Comparison of ENCODE assay signal across 26 cellular contexts in the genomic region with DNA sequence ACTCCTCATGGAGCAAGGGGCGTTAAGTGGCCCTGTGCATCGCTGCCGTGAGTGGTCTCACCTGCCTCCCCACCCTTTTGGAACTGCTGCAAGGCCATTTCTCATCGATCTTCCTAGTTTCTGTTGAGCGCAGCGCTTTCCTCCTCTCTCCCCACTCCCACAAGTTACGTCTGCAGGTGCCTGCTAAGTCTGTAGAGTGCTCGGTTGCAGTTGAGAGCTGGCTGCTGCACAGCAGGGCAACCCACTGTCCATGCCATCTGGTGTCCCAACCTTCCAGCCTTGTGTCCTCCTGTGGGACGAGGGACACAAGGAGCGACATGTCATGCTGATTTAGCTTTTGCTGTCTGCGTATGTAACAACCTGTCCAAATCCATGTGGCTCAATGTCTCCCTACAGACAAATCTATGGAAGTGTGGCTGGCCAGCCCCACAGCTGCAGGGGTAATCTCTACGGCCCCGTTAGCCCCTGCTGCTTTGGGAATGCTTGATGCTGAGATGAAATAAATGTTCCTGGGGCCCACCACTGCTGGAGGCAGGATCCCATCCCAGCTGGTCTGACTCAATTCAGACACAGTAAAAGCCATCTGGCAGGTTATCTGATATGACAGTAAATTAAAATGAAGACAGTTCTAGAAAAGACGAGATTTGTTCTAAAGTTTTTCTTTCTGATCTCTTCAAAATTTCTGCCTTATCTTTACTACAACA.
DNase-seq lines count a peak whose midpoint lies in the region; ATAC-seq, FAIRE-seq and TF ChIP-seq lines count a peak whose summit lies in the region.
"Had no signal": no experiment of that assay in that cellular context is flagged by ENCODE, and none has a peak within 500 bp of the region (broad histone marks: within the 10 kb centered on the region; RNA-seq: fewer than 3 reads in every experiment).

No MANE protein-coding gene starts in this region.

- H3K4me1 ChIP-seq in HUES64 (ENCODE audit: insufficient read depth, low read length) = peaks cover 15% of the 10 kb centered on the region; the same call in 1 of the 2 replicates

- no peak for TF ChIP-seq CTCF in WERI-Rb-1 (IDR thresholded peaks at IDR 0.05; ENCODE audit: low read depth, low read length)

- no peak overlapping the region for H3K27ac Mint-ChIP-seq in effector memory CD8-positive, alpha-beta T cell
- H3K27ac Mint-ChIP-seq: HFFc6 had no signal

- H3K27ac ChIP-seq in HUES64 (ENCODE audit: low read depth, low read length) (peak overlapping the region; percentile 4; the same call in 1 of the 2 replicates), WERI-Rb-1 (peak overlapping the region; percentile 39)
- H3K27ac ChIP-seq: BLaER1 treated with 17β-estradiol and CSF1 and Interleukin-3, amounts not matched to agents 10 nM and 100 nM; brain microvascular endothelial cell; PC-9; sigmoid colon; thoracic aorta had no signal

- H3K36me3 ChIP-seq in HUES64 (ENCODE audit: insufficient read depth, low read length) = no peaks in the 10 kb centered on the region
- no peaks in the 10 kb centered on the region for H3K36me3 ChIP-seq in WERI-Rb-1
- H3K36me3 ChIP-seq: BLaER1 treated with 17β-estradiol and CSF1 and Interleukin-3, amounts not matched to agents 10 nM and 100 nM; brain microvascular endothelial cell; sigmoid colon; thoracic aorta had no signal

- no peak for ATAC-seq in effector memory CD8-positive, alpha-beta T cell (replicated peaks)
- ATAC-seq: stimulated activated naive CD8-positive, alpha-beta T cell treated with anti-CD3 and anti-CD28 coated beads, Interleukin-15, Interleukin-2, amounts not matched to agents 100 U/mL and 50 U/mL, for 24 hours; T-cell had no signal

- no peak for TF ChIP-seq POLR2A in GM12892 (IDR thresholded peaks at IDR 0.05; ENCODE audit: low read depth, low read length)

- no peaks in the 10 kb centered on the region for H3K36me3 Mint-ChIP-seq in effector memory CD8-positive, alpha-beta T cell (ENCODE audit: insufficient read depth)
- H3K36me3 Mint-ChIP-seq: T-cell had no signal

- DNase-seq in DMS 273 treated with DMSO at 0.1 percent for 48 hours (lab: John Stamatoyannopoulos, UW) = peak; percentile 52
- peak; percentile 54 for DNase-seq in WERI-Rb-1
- peak; percentile 66 for DNase-seq in left kidney (ENCODE audit: low read depth, low spot score)
- DNase-seq in effector memory CD8-positive, alpha-beta T cell = no peak
- no peak for DNase-seq in GM03348 (ENCODE audit: low spot score)
- DNase-seq in NCI-H774 (lab: John Stamatoyannopoulos, UW) = no peak
- DNase-seq in GM12892 (ENCODE audit: insufficient read length) = no peak
- DNase-seq: activated CD4-positive, alpha-beta T cell treated with anti-CD3 and anti-CD28 coated beads for 1 hour; activated gamma-delta T cell; activated T-cell treated with anti-CD3 and anti-CD28 coated beads, Interleukin-2, amount 50 U/mL, for 1 hour; brain microvascular endothelial cell; effector CD4-positive, alpha-beta T cell; foreskin fibroblast; HFFc6; KBM-7; MM.1S; NCI-H1436; PC-9; SHP77 treated with DMSO at 0.1 percent for 48 hours; sigmoid colon; stimulated activated naive CD8-positive, alpha-beta T cell treated with anti-CD3 and anti-CD28 coated beads, Interleukin-15, Interleukin-2, amounts not matched to agents 100 U/mL and 50 U/mL, for 24 hours; T-cell had no signal

- H3K9me3 Mint-ChIP-seq in effector memory CD8-positive, alpha-beta T cell = no peaks in the 10 kb centered on the region
- H3K9me3 Mint-ChIP-seq: HFFc6, T-cell had no signal

- H3K27me3 ChIP-seq in HUES64 (ENCODE audit: insufficient read depth, low read length) (peaks cover 10% of the 10 kb centered on the region; the same call in 1 of the 2 replicates), WERI-Rb-1 (ENCODE audit: insufficient read depth, low read depth, severe bottlenecking) (no peaks in the 10 kb centered on the region)
- H3K27me3 ChIP-seq: BLaER1 treated with 17β-estradiol and CSF1 and Interleukin-3, amounts not matched to agents 10 nM and 100 nM had no signal

- FAIRE-seq in GM12892 (lab: Jason Lieb, UNC) = no peak
- FAIRE-seq: islet of Langerhans had no signal

- H3K9me3 ChIP-seq in HUES64 (ENCODE audit: insufficient read depth, low read depth, low read length) (no peaks in the 10 kb centered on the region), WERI-Rb-1 (ENCODE audit: severe bottlenecking) (no peaks in the 10 kb centered on the region)
- H3K9me3 ChIP-seq: BLaER1 treated with 17β-estradiol and CSF1 and Interleukin-3, amounts not matched to agents 10 nM and 100 nM; sigmoid colon; thoracic aorta had no signal

- H3K9ac ChIP-seq in HUES64 (ENCODE audit: low read depth, low read length) = no peak overlapping the region

- WGBS in HUES64 = 59% methylated on average over 14 of the region's 14 CpGs

- no peak overlapping the region for H3K4me3 Mint-ChIP-seq in effector memory CD8-positive, alpha-beta T cell
- H3K4me3 Mint-ChIP-seq: HFFc6, T-cell had no signal

- H3K4me3 ChIP-seq in HUES64 (ENCODE audit: low read length) = no peak overlapping the region
- H3K4me3 ChIP-seq in WERI-Rb-1 (ENCODE audit: low read depth, low read length) = no peak overlapping the region
- H3K4me3 ChIP-seq: BLaER1 treated with 17β-estradiol and CSF1 and Interleukin-3, amounts not matched to agents 10 nM and 100 nM; PC-9; sigmoid colon; thoracic aorta had no signal

- H3K27me3 Mint-ChIP-seq in effector memory CD8-positive, alpha-beta T cell = peaks cover 38 to 48% of the 10 kb centered on the region in 2 donors

- peaks cover 0 to 6% of the 10 kb centered on the region in 2 donors for H3K4me1 Mint-ChIP-seq in effector memory CD8-positive, alpha-beta T cell (ENCODE audit: low read depth in 2 of 2)

Comparison
In these comparisons a context has a peak if more than half of its experiments do, and no peak if none do; other contexts are left out.
1. DNase-seq: peak in DMS 273 treated with DMSO at 0.1 percent for 48 hours (single experiment), WERI-Rb-1 (single experiment) and left kidney (single experiment); none in effector memory CD8-positive, alpha-beta T cell (0 of 3), GM03348 (single experiment), NCI-H774 (single experiment) and GM12892 (single experiment).